Comparison of ENCODE assay signal across 25 cellular contexts in the genomic region with DNA sequence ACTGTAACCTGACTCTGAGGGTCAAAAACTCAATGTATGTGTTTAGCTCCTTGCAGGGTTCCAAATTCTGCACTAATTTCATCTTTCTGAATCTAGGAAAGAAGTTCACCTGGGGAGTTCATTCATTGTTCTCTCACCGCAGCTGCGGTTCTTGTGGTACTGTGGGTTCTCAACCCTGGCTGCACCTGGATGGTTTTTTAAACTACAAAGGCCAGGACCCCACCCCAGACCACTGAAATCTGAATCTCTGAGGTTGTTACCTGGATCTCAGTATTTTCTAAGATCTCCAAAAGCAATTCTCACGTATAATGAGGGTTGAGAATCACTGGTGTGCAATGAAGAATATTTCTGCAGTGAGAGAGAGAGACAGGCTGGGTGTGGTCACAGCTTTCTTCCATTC.
DNase-seq lines count a peak whose midpoint lies in the region; FAIRE-seq and TF ChIP-seq lines count a peak whose summit lies in the region.
"Had no signal": no experiment of that assay in that cellular context is flagged by ENCODE, and none has a peak within 500 bp of the region (broad histone marks: within the 10 kb centered on the region; RNA-seq: fewer than 3 reads in every experiment).

No MANE protein-coding gene starts in this region.

- no peak overlapping the region for H2AFZ ChIP-seq in MM.1S (ENCODE audit: low read length)

- TF ChIP-seq POLR2A in esophagus muscularis mucosa (IDR thresholded peaks at IDR 0.05; ENCODE audit: low read depth) (no peak), breast epithelium (IDR thresholded peaks at IDR 0.05) (no peak)

- H3K4me1 ChIP-seq in MM.1S (ENCODE audit: low read length) (peaks cover 17% of the 10 kb centered on the region), esophagus muscularis mucosa (peaks cover 6 to 15% (median 13%) of the 10 kb centered on the region in 4 donors), breast epithelium (no peaks in the 10 kb centered on the region)
- H3K4me1 ChIP-seq: BE2C, HAP-1 had no signal

- FAIRE-seq in HTR-8/SVneo (lab: Jason Lieb, UNC), result peak; percentile 13
- FAIRE-seq: A549, GM12892, H54 had no signal

- H3K36me3 ChIP-seq in MM.1S (replicated peaks; ENCODE audit: insufficient read depth, low read length), result 0 out of 2 replicates have a peak, but pooled peaks cover 8% of the 10 kb centered on the region
- H3K36me3 ChIP-seq in esophagus muscularis mucosa, result peaks cover 0 to 23% (median 17%) of the 10 kb centered on the region in 4 donors
- H3K36me3 ChIP-seq in breast epithelium, result no peaks in the 10 kb centered on the region
- H3K36me3 ChIP-seq: BE2C, HAP-1 had no signal

- H3K27ac ChIP-seq in MM.1S (ENCODE audit: low read length) (peak overlapping the region; percentile 4; the same call in 1 of the 2 replicates), esophagus muscularis mucosa (replicated peaks in 1 of 4) (no peak overlapping the region), breast epithelium (no peak overlapping the region)
- H3K27ac ChIP-seq: BLaER1 treated with 17β-estradiol and CSF1 and Interleukin-3, amounts not matched to agents 10 nM and 100 nM had no signal

- WGBS in esophagus muscularis mucosa, result 97% methylated on average over 3 of the region's 3 CpGs

- peaks cover 12% of the 10 kb centered on the region; the same call in 1 of the 2 replicates for H3F3A ChIP-seq in MM.1S (ENCODE audit: insufficient read depth, low read length)

- TF ChIP-seq CTCF in Calu3 (IDR thresholded peaks at IDR 0.05; ENCODE audit: unreplicated experiment) (no peak), MM.1S (IDR thresholded peaks at IDR 0.05; ENCODE audit: low read length) (no peak), esophagus muscularis mucosa (IDR thresholded peaks at IDR 0.05) (no peak), breast epithelium (IDR thresholded peaks at IDR 0.05) (no peak)

- no peak overlapping the region for H3K4me3 Mint-ChIP-seq in Calu3 (ENCODE audit: low read depth, unreplicated experiment)
- H3K4me3 Mint-ChIP-seq: CD14-positive monocyte; CD4-positive, alpha-beta T cell; CD8-positive, alpha-beta memory T cell; HFFc6 had no signal

- no peaks in the 10 kb centered on the region for H3K79me2 ChIP-seq in MM.1S (ENCODE audit: low read length)

- peaks cover 2% of the 10 kb centered on the region for H3K9me3 Mint-ChIP-seq in Calu3 (ENCODE audit: low read depth, unreplicated experiment)
- H3K9me3 Mint-ChIP-seq: CD4-positive, alpha-beta T cell had no signal

- DNase-seq in Calu3 (no peak), HTR-8/SVneo (ENCODE audit: insufficient read length, low spot score) (no peak), MM.1S (peak; percentile 87), esophagus muscularis mucosa (ENCODE audit: extremely low spot score) (peak; percentile 60), breast epithelium (ENCODE audit: low spot score in 2 of 2) (no peak), NCI-H1436 treated with DMSO at 0.1 percent for 48 hours (lab: John Stamatoyannopoulos, UW) (no peak), OCI-M2 (lab: John Stamatoyannopoulos, UW; ENCODE audit: unreplicated experiment) (no peak), NCI-H146 (lab: John Stamatoyannopoulos, UW) (no peak)
- DNase-seq: 8988T; ACHN; AML-193; BE2C; CD4-positive, alpha-beta T cell; CD8-positive, alpha-beta memory T cell; DMS53; DMS79 treated with DMSO at 0.1 percent for 48 hours; GF-D8; GOT3; HFFc6 had no signal

- no peak for TF ChIP-seq EP300 in esophagus muscularis mucosa (IDR thresholded peaks at IDR 0.05)

- BruUV-seq in Calu3 (replicated peaks; lab: Mats Ljungman, UMichigan), result no TSS peak

- H3K9ac ChIP-seq in MM.1S (ENCODE audit: low read length), result no peak overlapping the region
- H3K9ac ChIP-seq: BLaER1 treated with 17β-estradiol and CSF1 and Interleukin-3, amounts not matched to agents 10 nM and 100 nM had no signal

- intact Hi-C loops in Calu3 (cut with micrococcal nuclease; ENCODE audit: unreplicated experiment) (no loop called here), esophagus muscularis mucosa (cut with DNase I) (no loop called here), breast epithelium (cut with DNase I; ENCODE audit: low total_unique reads) (no loop called here)

- H3K4me3 ChIP-seq in MM.1S (ENCODE audit: low read length) (no peak overlapping the region), esophagus muscularis mucosa (no peak overlapping the region), breast epithelium (no peak overlapping the region)
- H3K4me3 ChIP-seq: A549; BLaER1 treated with 17β-estradiol and CSF1 and Interleukin-3, amounts not matched to agents 10 nM and 100 nM; HAP-1 had no signal

- peak overlapping the region; percentile 49 for H3K27ac Mint-ChIP-seq in Calu3 (ENCODE audit: unreplicated experiment)
- H3K27ac Mint-ChIP-seq: CD4-positive, alpha-beta T cell; HFFc6 had no signal

- H3K4me2 ChIP-seq in MM.1S (ENCODE audit: low read depth, low read length), result no peak overlapping the region
- H3K4me2 ChIP-seq: A549; BLaER1 treated with 17β-estradiol and CSF1 and Interleukin-3, amounts not matched to agents 10 nM and 100 nM had no signal

- CTCF ChIA-PET in Calu3 (lab: Charles Lee), result interaction anchor here (0.7 to 1.6 kb wide), 4 partner anchors 10 to 937 kb away, joined by 4 to 6 read pairs (median 5); no protein-coding TSS in a partner anchor

- H3K9me2 ChIP-seq in MM.1S (replicated peaks; ENCODE audit: insufficient read depth, low read length), result no peaks in the 10 kb centered on the region

- no peaks in the 10 kb centered on the region for H3K9me3 ChIP-seq in MM.1S (replicated peaks; ENCODE audit: insufficient read depth, low read length)
- H3K9me3 ChIP-seq in esophagus muscularis mucosa, result peaks cover 0 to 4% (median 0%) of the 10 kb centered on the region in 4 donors
- peaks cover 0 to 8% of the 10 kb centered on the region in 2 donors for H3K9me3 ChIP-seq in breast epithelium
- H3K9me3 ChIP-seq: BE2C, HAP-1 had no signal

- H3K27me3 ChIP-seq in MM.1S (replicated peaks; ENCODE audit: insufficient read depth, low read length), result no peaks in the 10 kb centered on the region
- H3K27me3 ChIP-seq in esophagus muscularis mucosa, result no peaks in the 10 kb centered on the region
- H3K27me3 ChIP-seq in breast epithelium, result no peaks in the 10 kb centered on the region
- H3K27me3 ChIP-seq: BE2C; BLaER1 treated with 17β-estradiol and CSF1 and Interleukin-3, amounts not matched to agents 10 nM and 100 nM had no signal

- H3K36me3 Mint-ChIP-seq in Calu3 (ENCODE audit: insufficient read depth, unreplicated experiment), result peaks cover 9% of the 10 kb centered on the region

- no peaks in the 10 kb centered on the region for H4K20me1 ChIP-seq in MM.1S (ENCODE audit: insufficient read depth, low read length)
- H4K20me1 ChIP-seq: BLaER1 treated with 17β-estradiol and CSF1 and Interleukin-3, amounts not matched to agents 10 nM and 100 nM had no signal

- H3K4me1 Mint-ChIP-seq in Calu3 (ENCODE audit: low read depth, unreplicated experiment), result peaks cover 36% of the 10 kb centered on the region

- H3K27me3 Mint-ChIP-seq in Calu3 (ENCODE audit: unreplicated experiment), result no peaks in the 10 kb centered on the region
- H3K27me3 Mint-ChIP-seq: CD4-positive, alpha-beta T cell; CD8-positive, alpha-beta memory T cell had no signal

Comparison
In these comparisons a context has a peak if more than half of its experiments do, and no peak if none do; other contexts are left out.
1. DNase-seq: peak in MM.1S (single experiment) and esophagus muscularis mucosa (single experiment); none in Calu3 (single experiment), HTR-8/SVneo (single experiment), breast epithelium (0 of 2), NCI-H1436 treated with DMSO at 0.1 percent for 48 hours (single experiment), OCI-M2 (single experiment) and NCI-H146 (single experiment).